In the genomic region with DNA sequence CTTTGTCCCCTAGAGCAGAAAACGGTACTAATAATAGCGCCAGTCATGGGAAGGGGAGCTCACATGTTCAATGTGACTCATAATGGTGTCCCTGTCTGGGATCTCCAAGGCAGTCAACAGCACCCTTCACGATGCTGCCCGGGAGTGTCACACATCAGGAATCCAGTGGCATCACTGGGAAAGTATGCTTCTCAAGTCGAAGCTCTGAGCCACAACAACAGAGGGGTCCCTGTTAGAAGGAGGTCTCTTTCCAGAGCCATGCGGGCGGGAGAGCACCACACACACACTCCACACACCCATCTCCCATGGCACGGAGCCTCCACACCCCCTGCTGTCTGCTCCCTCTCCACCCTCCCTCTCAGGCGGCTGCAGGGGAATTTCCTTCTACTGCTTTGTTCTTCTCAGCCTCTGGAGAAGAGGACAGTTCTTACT, we compare ENCODE assay signal across 1 cellular context.
TF ChIP-seq lines count a peak whose summit lies in the region.

No MANE protein-coding gene starts in this region.

TF ChIP-seq in GM23338, 12 proteins besides CTCF, POLR2A, EP300 and RAD21 (continued from another document):
- TF ChIP-seq, protein P1, sequence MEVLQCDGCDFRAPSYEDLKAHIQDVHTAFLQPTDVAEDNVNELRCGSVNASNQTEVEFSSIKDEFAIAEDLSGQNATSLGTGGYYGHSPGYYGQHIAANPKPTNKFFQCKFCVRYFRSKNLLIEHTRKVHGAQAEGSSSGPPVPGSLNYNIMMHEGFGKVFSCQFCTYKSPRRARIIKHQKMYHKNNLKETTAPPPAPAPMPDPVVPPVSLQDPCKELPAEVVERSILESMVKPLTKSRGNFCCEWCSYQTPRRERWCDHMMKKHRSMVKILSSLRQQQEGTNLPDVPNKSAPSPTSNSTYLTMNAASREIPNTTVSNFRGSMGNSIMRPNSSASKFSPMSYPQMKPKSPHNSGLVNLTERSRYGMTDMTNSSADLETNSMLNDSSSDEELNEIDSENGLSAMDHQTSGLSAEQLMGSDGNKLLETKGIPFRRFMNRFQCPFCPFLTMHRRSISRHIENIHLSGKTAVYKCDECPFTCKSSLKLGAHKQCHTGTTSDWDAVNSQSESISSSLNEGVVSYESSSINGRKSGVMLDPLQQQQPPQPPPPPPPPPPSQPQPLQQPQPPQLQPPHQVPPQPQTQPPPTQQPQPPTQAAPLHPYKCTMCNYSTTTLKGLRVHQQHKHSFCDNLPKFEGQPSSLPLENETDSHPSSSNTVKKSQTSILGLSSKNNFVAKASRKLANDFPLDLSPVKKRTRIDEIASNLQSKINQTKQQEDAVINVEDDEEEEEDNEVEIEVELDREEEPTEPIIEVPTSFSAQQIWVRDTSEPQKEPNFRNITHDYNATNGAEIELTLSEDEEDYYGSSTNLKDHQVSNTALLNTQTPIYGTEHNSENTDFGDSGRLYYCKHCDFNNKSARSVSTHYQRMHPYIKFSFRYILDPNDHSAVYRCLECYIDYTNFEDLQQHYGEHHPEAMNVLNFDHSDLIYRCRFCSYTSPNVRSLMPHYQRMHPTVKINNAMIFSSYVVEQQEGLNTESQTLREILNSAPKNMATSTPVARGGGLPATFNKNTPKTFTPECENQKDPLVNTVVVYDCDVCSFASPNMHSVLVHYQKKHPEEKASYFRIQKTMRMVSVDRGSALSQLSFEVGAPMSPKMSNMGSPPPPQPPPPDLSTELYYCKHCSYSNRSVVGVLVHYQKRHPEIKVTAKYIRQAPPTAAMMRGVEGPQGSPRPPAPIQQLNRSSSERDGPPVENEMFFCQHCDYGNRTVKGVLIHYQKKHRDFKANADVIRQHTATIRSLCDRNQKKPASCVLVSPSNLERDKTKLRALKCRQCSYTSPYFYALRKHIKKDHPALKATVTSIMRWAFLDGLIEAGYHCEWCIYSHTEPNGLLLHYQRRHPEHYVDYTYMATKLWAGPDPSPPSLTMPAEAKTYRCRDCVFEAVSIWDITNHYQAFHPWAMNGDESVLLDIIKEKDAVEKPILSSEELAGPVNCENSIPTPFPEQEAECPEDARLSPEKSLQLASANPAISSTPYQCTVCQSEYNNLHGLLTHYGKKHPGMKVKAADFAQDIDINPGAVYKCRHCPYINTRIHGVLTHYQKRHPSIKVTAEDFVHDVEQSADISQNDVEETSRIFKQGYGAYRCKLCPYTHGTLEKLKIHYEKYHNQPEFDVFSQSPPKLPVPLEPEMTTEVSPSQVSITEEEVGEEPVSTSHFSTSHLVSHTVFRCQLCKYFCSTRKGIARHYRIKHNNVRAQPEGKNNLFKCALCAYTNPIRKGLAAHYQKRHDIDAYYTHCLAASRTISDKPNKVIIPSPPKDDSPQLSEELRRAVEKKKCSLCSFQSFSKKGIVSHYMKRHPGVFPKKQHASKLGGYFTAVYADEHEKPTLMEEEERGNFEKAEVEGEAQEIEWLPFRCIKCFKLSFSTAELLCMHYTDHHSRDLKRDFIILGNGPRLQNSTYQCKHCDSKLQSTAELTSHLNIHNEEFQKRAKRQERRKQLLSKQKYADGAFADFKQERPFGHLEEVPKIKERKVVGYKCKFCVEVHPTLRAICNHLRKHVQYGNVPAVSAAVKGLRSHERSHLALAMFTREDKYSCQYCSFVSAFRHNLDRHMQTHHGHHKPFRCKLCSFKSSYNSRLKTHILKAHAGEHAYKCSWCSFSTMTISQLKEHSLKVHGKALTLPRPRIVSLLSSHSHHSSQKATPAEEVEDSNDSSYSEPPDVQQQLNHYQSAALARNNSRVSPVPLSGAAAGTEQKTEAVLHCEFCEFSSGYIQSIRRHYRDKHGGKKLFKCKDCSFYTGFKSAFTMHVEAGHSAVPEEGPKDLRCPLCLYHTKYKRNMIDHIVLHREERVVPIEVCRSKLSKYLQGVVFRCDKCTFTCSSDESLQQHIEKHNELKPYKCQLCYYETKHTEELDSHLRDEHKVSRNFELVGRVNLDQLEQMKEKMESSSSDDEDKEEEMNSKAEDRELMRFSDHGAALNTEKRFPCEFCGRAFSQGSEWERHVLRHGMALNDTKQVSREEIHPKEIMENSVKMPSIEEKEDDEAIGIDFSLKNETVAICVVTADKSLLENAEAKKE (CRISPR knock-in tag; IDR thresholded peaks at IDR 0.05): no peak
- TF ChIP-seq STAT1 (IDR thresholded peaks at IDR 0.05; ENCODE audit: unreplicated experiment): no peak
- TF ChIP-seq EZH2phosphoT487 (IDR thresholded peaks at IDR 0.05; ENCODE audit: unreplicated experiment): no peak
